Comparison of ENCODE assay signal across 2 cellular contexts in the genomic region with DNA sequence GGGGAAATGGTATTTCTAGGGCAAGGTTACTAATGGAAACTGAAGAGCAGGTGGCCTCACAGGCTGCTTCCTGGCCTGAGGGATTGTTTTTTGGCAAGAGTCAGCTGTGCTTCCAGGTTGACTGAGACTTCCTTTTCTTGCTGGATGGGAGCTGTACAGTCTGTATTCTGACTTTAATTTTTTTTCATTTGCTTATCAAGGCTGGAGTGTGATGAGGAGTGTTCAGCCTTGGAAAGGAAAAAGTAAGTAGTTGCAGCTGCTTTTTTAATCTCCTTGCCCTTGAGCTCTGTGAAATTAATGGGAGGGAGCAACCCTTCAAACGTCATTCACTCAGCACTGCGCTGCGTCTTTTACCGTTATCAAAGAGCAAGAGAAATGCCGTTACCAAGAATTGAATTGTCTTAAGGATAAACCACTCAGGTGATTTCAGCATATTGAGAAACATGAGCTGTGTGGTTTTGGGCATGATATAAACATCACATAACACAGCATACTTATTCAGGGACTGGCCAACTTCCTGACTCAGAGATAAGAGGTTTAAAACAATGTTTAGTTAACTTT.
TF ChIP-seq lines count a peak whose summit lies in the region.

No MANE protein-coding gene starts in this region.

TF ChIP-seq in HEK293, 187 proteins besides CTCF, POLR2A, EP300 and RAD21 (continues in another document):
- TF ChIP-seq, protein P1, sequence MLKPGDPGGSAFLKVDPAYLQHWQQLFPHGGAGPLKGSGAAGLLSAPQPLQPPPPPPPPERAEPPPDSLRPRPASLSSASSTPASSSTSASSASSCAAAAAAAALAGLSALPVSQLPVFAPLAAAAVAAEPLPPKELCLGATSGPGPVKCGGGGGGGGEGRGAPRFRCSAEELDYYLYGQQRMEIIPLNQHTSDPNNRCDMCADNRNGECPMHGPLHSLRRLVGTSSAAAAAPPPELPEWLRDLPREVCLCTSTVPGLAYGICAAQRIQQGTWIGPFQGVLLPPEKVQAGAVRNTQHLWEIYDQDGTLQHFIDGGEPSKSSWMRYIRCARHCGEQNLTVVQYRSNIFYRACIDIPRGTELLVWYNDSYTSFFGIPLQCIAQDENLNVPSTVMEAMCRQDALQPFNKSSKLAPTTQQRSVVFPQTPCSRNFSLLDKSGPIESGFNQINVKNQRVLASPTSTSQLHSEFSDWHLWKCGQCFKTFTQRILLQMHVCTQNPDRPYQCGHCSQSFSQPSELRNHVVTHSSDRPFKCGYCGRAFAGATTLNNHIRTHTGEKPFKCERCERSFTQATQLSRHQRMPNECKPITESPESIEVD (tag by site-specific recombination; IDR thresholded peaks at IDR 0.05): 0 out of 2 replicates have a peak, but pooled peaks have one; percentile 29
- TF ChIP-seq FEZF1 (tag by site-specific recombination; IDR thresholded peaks at IDR 0.05): 0 out of 2 replicates have a peak, but pooled peaks have one; percentile 17
- TF ChIP-seq PRDM2 (tag by site-specific recombination; IDR thresholded peaks at IDR 0.05; ENCODE audit: borderline replicate concordance): no peak
- TF ChIP-seq ZBTB10 (tag by site-specific recombination; IDR thresholded peaks at IDR 0.05): no peak
- TF ChIP-seq ZNF362 (tag by site-specific recombination; IDR thresholded peaks at IDR 0.05): no peak
- TF ChIP-seq ZXDB (tag by site-specific recombination; IDR thresholded peaks at IDR 0.05): peak; percentile 76
- peak; percentile 84; the same call in 1 of the 2 replicates for TF ChIP-seq OVOL3 (tag by site-specific recombination; IDR thresholded peaks at IDR 0.05)

TF ChIP-seq in HEK293T, 16 proteins besides CTCF, POLR2A, EP300 and RAD21 (continued from another document):
- TF ChIP-seq, protein P2, sequence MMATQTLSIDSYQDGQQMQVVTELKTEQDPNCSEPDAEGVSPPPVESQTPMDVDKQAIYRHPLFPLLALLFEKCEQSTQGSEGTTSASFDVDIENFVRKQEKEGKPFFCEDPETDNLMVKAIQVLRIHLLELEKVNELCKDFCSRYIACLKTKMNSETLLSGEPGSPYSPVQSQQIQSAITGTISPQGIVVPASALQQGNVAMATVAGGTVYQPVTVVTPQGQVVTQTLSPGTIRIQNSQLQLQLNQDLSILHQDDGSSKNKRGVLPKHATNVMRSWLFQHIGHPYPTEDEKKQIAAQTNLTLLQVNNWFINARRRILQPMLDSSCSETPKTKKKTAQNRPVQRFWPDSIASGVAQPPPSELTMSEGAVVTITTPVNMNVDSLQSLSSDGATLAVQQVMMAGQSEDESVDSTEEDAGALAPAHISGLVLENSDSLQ (IDR thresholded peaks at IDR 0.05): no peak
- TF ChIP-seq BHLHE40 (IDR thresholded peaks at IDR 0.05; ENCODE audit: borderline replicate concordance) (no peak), CTBP1 (IDR thresholded peaks at IDR 0.05; ENCODE audit: borderline replicate concordance) (no peak), FOXA1 (IDR thresholded peaks at IDR 0.05) (no peak)
TF ChIP-seq in HEK293T: peak in this region for 0.
